Comparison of ENCODE assay signal across 14 cellular contexts in genomic region chr15:57334257-57334656, GRCh38. TPM values are rescaled to one million over a fixed set of nuclear protein-coding genes. Genes with fewer than 3 reads are reported as not detected.
DNase-seq lines count a peak whose midpoint lies in the region; ATAC-seq, FAIRE-seq and TF ChIP-seq lines count a peak whose summit lies in the region.
"Had no signal": no experiment of that assay in that cellular context is flagged by ENCODE, and none has a peak within 500 bp of the region (broad histone marks: within the 10 kb centered on the region; RNA-seq: fewer than 3 reads in every experiment).

No MANE protein-coding gene starts in this region.

- CTCF ChIA-PET in OCI-LY7 (lab: Charles Lee; ENCODE audit: unreplicated experiment): no interaction called here

- no peak for TF ChIP-seq CTCF in RWPE2 (IDR thresholded peaks at IDR 0.05; ENCODE audit: poor library complexity, severe bottlenecking)
- TF ChIP-seq CTCF in fibroblast of mammary gland (conservative IDR thresholded peaks at IDR 0.05; ENCODE audit: control insufficient read depth, insufficient read depth, low read depth, low read length): no peak
- TF ChIP-seq CTCF in osteoblast (IDR thresholded peaks at IDR 0.05; ENCODE audit: extremely low read depth, low read depth, low read length): no peak
- TF ChIP-seq CTCF in esophagus squamous epithelium (IDR thresholded peaks at IDR 0.05): no peak
- no peak for TF ChIP-seq CTCF in OCI-LY7 (conservative IDR thresholded peaks at IDR 0.05; ENCODE audit: low read length)

- peaks cover 11% of the 10 kb centered on the region for H3K4me1 ChIP-seq in RWPE2 (ENCODE audit: insufficient read depth, poor library complexity, severe bottlenecking)
- H3K4me1 ChIP-seq in osteoblast (ENCODE audit: insufficient read depth, low read length): no peaks in the 10 kb centered on the region
- peaks cover 0 to 22% (median 0%) of the 10 kb centered on the region in 3 donors for H3K4me1 ChIP-seq in esophagus squamous epithelium
- no peaks in the 10 kb centered on the region for H3K4me1 ChIP-seq in OCI-LY7 (ENCODE audit: insufficient read depth, low read length, poor library complexity, severe bottlenecking)
- H3K4me1 ChIP-seq: HAP-1 had no signal

- ATAC-seq in RWPE2 (ENCODE audit: low read depth) (peak; percentile 88), HG03378 (IDR thresholded peaks at IDR 0.05; ENCODE audit: unreplicated experiment) (no peak)
- ATAC-seq: T-cell had no signal

- POLR2A ChIA-PET in OCI-LY7 (lab: Charles Lee): no interaction called here

- TF ChIP-seq POLR2A in H54 (IDR thresholded peaks at IDR 0.05; ENCODE audit: low read depth, low read length): no peak
- TF ChIP-seq POLR2A in esophagus squamous epithelium (IDR thresholded peaks at IDR 0.05): no peak

- no peaks in the 10 kb centered on the region for H3K9me2 ChIP-seq in OCI-LY7 (ENCODE audit: insufficient read depth, low read length)

- no peaks in the 10 kb centered on the region for H3K9me3 ChIP-seq in RWPE2 (ENCODE audit: severe bottlenecking)
- H3K9me3 ChIP-seq in osteoblast (ENCODE audit: low read depth, low read length): no peaks in the 10 kb centered on the region
- H3K9me3 ChIP-seq in esophagus squamous epithelium: no peaks in the 10 kb centered on the region
- H3K9me3 ChIP-seq in OCI-LY7 (ENCODE audit: low read length): no peaks in the 10 kb centered on the region
- H3K9me3 ChIP-seq: HAP-1 had no signal

- H3K27me3 ChIP-seq in RWPE2 (ENCODE audit: insufficient read depth, poor library complexity, severe bottlenecking): no peaks in the 10 kb centered on the region
- H3K27me3 ChIP-seq in osteoblast (ENCODE audit: insufficient read depth, low read length): no peaks in the 10 kb centered on the region
- peaks cover 0 to 8% (median 0%) of the 10 kb centered on the region in 4 donors for H3K27me3 ChIP-seq in esophagus squamous epithelium

- peak overlapping the region; percentile 3 for H2AFZ ChIP-seq in osteoblast (ENCODE audit: low read length)
- no peak overlapping the region for H2AFZ ChIP-seq in OCI-LY7 (ENCODE audit: low read length)

- H3K4me3 ChIP-seq in RWPE2 (ENCODE audit: severe bottlenecking) (no peak overlapping the region), fibroblast of mammary gland (ENCODE audit: control insufficient read depth, low read depth, low read length) (no peak overlapping the region), osteoblast (ENCODE audit: insufficient read depth, low read length) (no peak overlapping the region), esophagus squamous epithelium (no peak overlapping the region), OCI-LY7 (ENCODE audit: low read depth, low read length, poor library complexity, severe bottlenecking) (no peak overlapping the region)
- H3K4me3 ChIP-seq: HAP-1 had no signal

- no peak for FAIRE-seq in H54 (lab: Jason Lieb, UNC)

- no peaks in the 10 kb centered on the region for H3K79me2 ChIP-seq in osteoblast (ENCODE audit: insufficient read depth, low read length)
- no peaks in the 10 kb centered on the region for H3K79me2 ChIP-seq in OCI-LY7 (ENCODE audit: insufficient read depth, low read depth, low read length)

- H3K36me3 ChIP-seq in RWPE2 (ENCODE audit: low read depth) (no peaks in the 10 kb centered on the region), osteoblast (ENCODE audit: insufficient read depth, low read length) (no peaks in the 10 kb centered on the region), esophagus squamous epithelium (no peaks in the 10 kb centered on the region), OCI-LY7 (ENCODE audit: insufficient read depth, low read length) (no peaks in the 10 kb centered on the region)
- H3K36me3 ChIP-seq: HAP-1 had no signal

- H3K27ac ChIP-seq in RWPE2 (ENCODE audit: poor library complexity, severe bottlenecking): no peak overlapping the region
- H3K27ac ChIP-seq in osteoblast (ENCODE audit: low read depth, low read length): no peak overlapping the region
- no peak overlapping the region for H3K27ac ChIP-seq in esophagus squamous epithelium
- no peak overlapping the region for H3K27ac ChIP-seq in OCI-LY7 (ENCODE audit: low read depth, low read length, poor library complexity, severe bottlenecking)

- no TSS peak for BruUV-seq in OCI-LY7 (replicated peaks; lab: Mats Ljungman, UMichigan)

- H4K20me1 ChIP-seq in osteoblast (ENCODE audit: insufficient read depth, low read length) (no peaks in the 10 kb centered on the region), OCI-LY7 (ENCODE audit: insufficient read depth, low read length) (no peaks in the 10 kb centered on the region)

- no peak overlapping the region for H3K4me2 ChIP-seq in osteoblast (ENCODE audit: insufficient read depth, low read length)
- no peak overlapping the region for H3K4me2 ChIP-seq in OCI-LY7 (ENCODE audit: low read length)

- intact Hi-C loops in esophagus squamous epithelium (cut with DNase I): no loop called here
- intact Hi-C loops in OCI-LY7 (cut with micrococcal nuclease; ENCODE audit: unreplicated experiment): no loop called here

- WGBS in esophagus squamous epithelium, 2 donors: 50 to 51% methylated on average over 12 of the region's 12 CpGs

- peak; percentile 35 for DNase-seq in H54 (ENCODE audit: insufficient read length, low spot score)
- DNase-seq in RWPE2 (ENCODE audit: low spot score): peak; percentile 87
- peak; percentile 21 for DNase-seq in fibroblast of mammary gland (ENCODE audit: low read depth)
- no peak for DNase-seq in osteoblast (ENCODE audit: insufficient read length, low spot score, missing footprints)
- no peak for DNase-seq in GM19240 (ENCODE audit: insufficient read length, low spot score)
- DNase-seq in esophagus squamous epithelium (lab: John Stamatoyannopoulos, UW): no peak
- no peak for DNase-seq in OCI-LY7 (ENCODE audit: low spot score)
- DNase-seq: activated CD4-positive, alpha-beta T cell treated with anti-CD3 and anti-CD28 coated beads, Interleukin-2, amount 10 ng/mL, durations not matched to agents 7 days and 5 days; Karpas-422; naive B cell; NCI-H2081; T-cell had no signal

RNA-seq across cellular contexts. Expression of gene CGNL1, which starts 42.0 kb away (rescaled TPM):
- total RNA-seq in osteoblast: 1.1 and 1.5 TPM in 2 replicates
- 10 to 100 TPM in 2 of 4 donors, 1 to 10 TPM in 2; 3.8 to 14.7 (median 8.8) TPM for total RNA-seq in esophagus squamous epithelium
- not detected in 2 replicates for total RNA-seq in OCI-LY7 (2014; rRNA removed; shearing (Covaris generic))
- 0.04 TPM in 1 of 2 replicates, not detected in the other for total RNA-seq in OCI-LY7 (2022)
- total RNA-seq: activated CD4-positive, alpha-beta T cell treated with anti-CD3 and anti-CD28 coated beads, Interleukin-2, amount 10 ng/mL, durations not matched to agents 7 days and 5 days had no signal

Comparison
In these comparisons a context has a peak if more than half of its experiments do, and no peak if none do; other contexts are left out.
1. DNase-seq: peak in H54 (single experiment), RWPE2 (single experiment) and fibroblast of mammary gland (single experiment); none in osteoblast (single experiment), GM19240 (single experiment), esophagus squamous epithelium (single experiment) and OCI-LY7 (single experiment).